In the genomic region with DNA sequence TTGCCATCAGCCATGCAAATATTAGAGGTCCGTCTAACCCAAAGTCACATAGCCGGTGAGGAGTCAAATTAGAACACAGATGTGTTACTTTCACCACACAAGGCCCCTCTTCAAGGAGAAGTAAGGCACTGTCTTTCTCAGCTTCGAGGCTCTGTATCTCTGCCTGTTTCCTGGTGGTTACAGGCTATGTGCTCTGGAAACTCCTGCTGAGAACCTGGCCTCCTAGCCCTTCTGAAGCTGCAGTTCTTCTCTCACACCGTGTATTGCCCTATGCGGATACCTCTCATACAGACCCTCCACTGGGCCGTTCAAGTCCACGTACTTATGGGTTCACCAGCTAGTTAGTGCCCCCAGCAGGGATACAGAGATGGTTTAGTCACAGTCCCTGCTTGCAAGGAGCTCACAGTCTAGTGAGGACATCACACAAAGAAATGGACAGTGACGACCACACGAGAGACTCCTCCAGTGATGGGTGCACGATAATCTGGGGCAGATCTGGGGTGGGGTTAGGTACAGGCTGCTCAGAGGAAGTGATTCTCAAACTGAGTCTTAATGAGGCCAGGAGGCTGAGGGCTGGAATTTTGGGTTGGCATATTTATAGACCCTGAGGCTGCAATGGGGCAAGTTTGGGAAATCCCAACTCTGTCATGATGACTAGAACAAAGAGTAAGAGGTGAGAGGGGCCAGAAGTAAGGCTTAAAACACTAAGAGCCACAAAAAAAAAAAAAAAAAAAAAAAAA, we compare ENCODE assay signal across 8 cellular contexts. TPM values are rescaled to one million over a fixed set of nuclear protein-coding genes. Genes with fewer than 3 reads are reported as not detected.
DNase-seq lines count a peak whose midpoint lies in the region; ATAC-seq, FAIRE-seq and TF ChIP-seq lines count a peak whose summit lies in the region.

No MANE protein-coding gene starts in this region.

- POLR2A ChIA-PET in activated CD8-positive, alpha-beta T cell treated with anti-CD3 and anti-CD28 coated beads for 36 hours (lab: Charles Lee), result interaction anchor here (0.9 to 1.1 kb wide), 2 partner anchors 22 to 28 kb away, joined by 3 to 4 read pairs; partner anchors contain the start of gene RPL11
- POLR2A ChIA-PET in activated CD8-positive, alpha-beta T cell treated with anti-CD3 and anti-CD28 coated beads, Interleukin-2, amount 10 ng/mL, durations not matched to agents 7 days and 5 days (lab: Charles Lee), result no interaction called here

- H3K9ac ChIP-seq in GM23248, result no peak overlapping the region

- WGBS in GM23248 (ENCODE audit: low coverage in 1 of 2, low lambda C conversion rate in 2 of 2, missing lambda C conversion rate in 2 of 2), 2 experiments, result 86 to 87% methylated on average over 10 of the region's 10 CpGs
- WGBS in psoas muscle, 3 donors, result 88 to 92% (median 89%) methylated on average over 10 of the region's 10 CpGs

- peak overlapping the region; percentile 66 for H3K27ac Mint-ChIP-seq in activated CD8-positive, alpha-beta T cell treated with anti-CD3 and anti-CD28 coated beads for 36 hours
- H3K27ac Mint-ChIP-seq in activated CD8-positive, alpha-beta T cell treated with anti-CD3 and anti-CD28 coated beads, Interleukin-2, amount 10 ng/mL, durations not matched to agents 7 days and 5 days, result no peak overlapping the region
- peak overlapping the region; percentile 78 for H3K27ac Mint-ChIP-seq in nephron progenitor cell

- no peaks in the 10 kb centered on the region for H3K9me3 ChIP-seq in GM23248 (ENCODE audit: low read depth)
- no peaks in the 10 kb centered on the region for H3K9me3 ChIP-seq in psoas muscle

- DNase-seq in activated CD8-positive, alpha-beta T cell treated with anti-CD3 and anti-CD28 coated beads for 36 hours, result peak; percentile 52
- no peak for DNase-seq in activated CD8-positive, alpha-beta T cell treated with anti-CD3 and anti-CD28 coated beads, Interleukin-2, amount 10 ng/mL, durations not matched to agents 7 days and 5 days
- DNase-seq in GM23248 (peak; percentile 43), MV-4-11 (lab: John Stamatoyannopoulos, UW) (peak; percentile 4), nephron progenitor cell (no peak), urothelium cell line (ENCODE audit: low spot score) (no peak), NCI-H748 treated with DMSO at 0.1 percent for 48 hours (lab: John Stamatoyannopoulos, UW) (no peak), psoas muscle (no peak)

- CTCF ChIA-PET in activated CD8-positive, alpha-beta T cell treated with anti-CD3 and anti-CD28 coated beads for 36 hours (lab: Charles Lee), result interaction anchor here (0.6 to 0.8 kb wide), 2 partner anchors 31 to 529 kb away, joined by 3 read pairs; no protein-coding TSS in a partner anchor
- CTCF ChIA-PET in activated CD8-positive, alpha-beta T cell treated with anti-CD3 and anti-CD28 coated beads, Interleukin-2, amount 10 ng/mL, durations not matched to agents 7 days and 5 days (lab: Charles Lee), result no interaction called here

- H3K36me3 Mint-ChIP-seq in activated CD8-positive, alpha-beta T cell treated with anti-CD3 and anti-CD28 coated beads for 36 hours (ENCODE audit: low read depth), result peaks cover 3% of the 10 kb centered on the region
- H3K36me3 Mint-ChIP-seq in activated CD8-positive, alpha-beta T cell treated with anti-CD3 and anti-CD28 coated beads, Interleukin-2, amount 10 ng/mL, durations not matched to agents 7 days and 5 days (ENCODE audit: low read depth), result peaks cover 7% of the 10 kb centered on the region
- peaks cover 15% of the 10 kb centered on the region for H3K36me3 Mint-ChIP-seq in nephron progenitor cell (ENCODE audit: low read depth)

- H4K20me1 ChIP-seq in GM23248 (ENCODE audit: insufficient read depth), result no peaks in the 10 kb centered on the region; the same call in 1 of the 2 replicates

- peaks cover 4% of the 10 kb centered on the region; the same call in 1 of the 2 replicates for H3F3A ChIP-seq in GM23248 (ENCODE audit: insufficient read depth)

- no peak overlapping the region for H3K4me2 ChIP-seq in GM23248 (ENCODE audit: unreplicated experiment)

- H2AFZ ChIP-seq in GM23248, result no peak overlapping the region

- H3K4me1 ChIP-seq in GM23248 (ENCODE audit: insufficient read depth) (no peaks in the 10 kb centered on the region), psoas muscle (peaks cover 18% of the 10 kb centered on the region)

- H3K79me2 ChIP-seq in GM23248 (ENCODE audit: insufficient read depth), result peaks cover 88% of the 10 kb centered on the region

- no peak for TF ChIP-seq CTCF in activated CD8-positive, alpha-beta T cell treated with anti-CD3 and anti-CD28 coated beads for 36 hours (IDR thresholded peaks at IDR 0.05)
- TF ChIP-seq CTCF in nephron progenitor cell (IDR thresholded peaks at IDR 0.05) (no peak), psoas muscle (IDR thresholded peaks at IDR 0.05) (no peak)

- no peaks in the 10 kb centered on the region for H3K9me2 ChIP-seq in GM23248 (ENCODE audit: insufficient read depth)

- intact Hi-C loops in activated CD8-positive, alpha-beta T cell treated with anti-CD3 and anti-CD28 coated beads for 36 hours (cut with micrococcal nuclease), result no loop called here
- intact Hi-C loops in psoas muscle (cut with DNase I), result no loop called here

- no peaks in the 10 kb centered on the region for H3K9me3 Mint-ChIP-seq in activated CD8-positive, alpha-beta T cell treated with anti-CD3 and anti-CD28 coated beads for 36 hours
- H3K9me3 Mint-ChIP-seq in activated CD8-positive, alpha-beta T cell treated with anti-CD3 and anti-CD28 coated beads, Interleukin-2, amount 10 ng/mL, durations not matched to agents 7 days and 5 days (ENCODE audit: insufficient read depth), result no peaks in the 10 kb centered on the region
- H3K9me3 Mint-ChIP-seq in nephron progenitor cell, result no peaks in the 10 kb centered on the region

- in situ Hi-C loops in GM23248 (cut with MboI), result no loop called here

- peak; percentile 75 for ATAC-seq in activated CD8-positive, alpha-beta T cell treated with anti-CD3 and anti-CD28 coated beads for 36 hours
- no peak for ATAC-seq in activated CD8-positive, alpha-beta T cell treated with anti-CD3 and anti-CD28 coated beads, Interleukin-2, amount 10 ng/mL, durations not matched to agents 7 days and 5 days
- no peak for ATAC-seq in psoas muscle

- H3K27ac ChIP-seq in GM23248 (no peak overlapping the region), psoas muscle (no peak overlapping the region)

- H3K36me3 ChIP-seq in GM23248 (ENCODE audit: low read depth) (no peaks in the 10 kb centered on the region), psoas muscle (ENCODE audit: insufficient read depth in 1 of 2, low read depth in 1 of 2) (no peaks in the 10 kb centered on the region)

- FAIRE-seq in urothelium cell line (lab: Jason Lieb, UNC), result no peak

- H3K4me3 Mint-ChIP-seq in activated CD8-positive, alpha-beta T cell treated with anti-CD3 and anti-CD28 coated beads for 36 hours, result peak overlapping the region; percentile 11
- no peak overlapping the region for H3K4me3 Mint-ChIP-seq in activated CD8-positive, alpha-beta T cell treated with anti-CD3 and anti-CD28 coated beads, Interleukin-2, amount 10 ng/mL, durations not matched to agents 7 days and 5 days
- H3K4me3 Mint-ChIP-seq in nephron progenitor cell, result no peak overlapping the region

- no peaks in the 10 kb centered on the region for H3K27me3 ChIP-seq in GM23248 (replicated peaks; ENCODE audit: insufficient read depth)
- H3K27me3 ChIP-seq in psoas muscle (ENCODE audit: insufficient read depth in 3 of 3, low read length in 2 of 3), result no peaks in the 10 kb centered on the region

- no peaks in the 10 kb centered on the region for H3K27me3 Mint-ChIP-seq in activated CD8-positive, alpha-beta T cell treated with anti-CD3 and anti-CD28 coated beads for 36 hours
- H3K27me3 Mint-ChIP-seq in activated CD8-positive, alpha-beta T cell treated with anti-CD3 and anti-CD28 coated beads, Interleukin-2, amount 10 ng/mL, durations not matched to agents 7 days and 5 days (ENCODE audit: low read depth), result no peaks in the 10 kb centered on the region
- H3K27me3 Mint-ChIP-seq in nephron progenitor cell (ENCODE audit: low read depth, poor library complexity), result no peaks in the 10 kb centered on the region

- H3K4me1 Mint-ChIP-seq in activated CD8-positive, alpha-beta T cell treated with anti-CD3 and anti-CD28 coated beads for 36 hours (ENCODE audit: low read depth), result peaks cover 26% of the 10 kb centered on the region
- H3K4me1 Mint-ChIP-seq in activated CD8-positive, alpha-beta T cell treated with anti-CD3 and anti-CD28 coated beads, Interleukin-2, amount 10 ng/mL, durations not matched to agents 7 days and 5 days (ENCODE audit: low read depth), result peaks cover 3% of the 10 kb centered on the region
- H3K4me1 Mint-ChIP-seq in nephron progenitor cell, result no peaks in the 10 kb centered on the region

- no peak overlapping the region for H3K4me3 ChIP-seq in GM23248
- H3K4me3 ChIP-seq in psoas muscle, result no peak overlapping the region

RNA-seq across cellular contexts. Expression of gene ELOA, which starts 22.8 kb away (rescaled TPM):
- total RNA-seq in activated CD8-positive, alpha-beta T cell treated with anti-CD3 and anti-CD28 coated beads for 36 hours, result 10 to 100 TPM; 29.7 to 29.9 TPM
- 10 to 100 TPM; 29.2 to 31.0 TPM for total RNA-seq in activated CD8-positive, alpha-beta T cell treated with anti-CD3 and anti-CD28 coated beads, Interleukin-2, amount 10 ng/mL, durations not matched to agents 7 days and 5 days
- 44.3 and 49.6 TPM in 2 replicates for total RNA-seq in GM23248 (2014; rRNA removed; shearing (Covaris generic))
- 46.4 and 50.1 TPM in 2 replicates for polyA plus RNA-seq in GM23248 (2016; fragmentation: Nextera tagmentation; extraction: Ambion mirVana)
- 10 to 100 TPM; 41.4 to 68.9 (median 52.3) TPM for total RNA-seq in psoas muscle
- 10 to 100 TPM; 19.8 to 53.1 (median 36.2) TPM for polyA plus RNA-seq in psoas muscle

RNA-seq across cellular contexts. Expression of gene RPL11, which starts 28.8 kb away (rescaled TPM):
- total RNA-seq in activated CD8-positive, alpha-beta T cell treated with anti-CD3 and anti-CD28 coated beads for 36 hours, result 1,000 to 10,000 TPM; 1,493 to 1,569 TPM
- 1,000 to 10,000 TPM; 1,096 to 1,128 TPM for total RNA-seq in activated CD8-positive, alpha-beta T cell treated with anti-CD3 and anti-CD28 coated beads, Interleukin-2, amount 10 ng/mL, durations not matched to agents 7 days and 5 days
- 422 and 555 TPM in 2 replicates for total RNA-seq in GM23248 (2014; rRNA removed; shearing (Covaris generic))
- polyA plus RNA-seq in GM23248 (2016; fragmentation: Nextera tagmentation; extraction: Ambion mirVana) (444 and 449 TPM in 2 replicates), psoas muscle (1,000 to 10,000 TPM in 2 of 3 donors, 100 to 1,000 TPM in 1; 842 to 1,926 (median 1,102) TPM)
- 100 to 1,000 TPM; 486 to 688 (median 592) TPM for total RNA-seq in psoas muscle

RNA-seq across cellular contexts. Expression of gene PITHD1, which starts 57.8 kb away (rescaled TPM):
- 10 to 100 TPM; 65.8 to 65.9 TPM for total RNA-seq in activated CD8-positive, alpha-beta T cell treated with anti-CD3 and anti-CD28 coated beads for 36 hours
- 10 to 100 TPM; 62.3 to 67.9 TPM for total RNA-seq in activated CD8-positive, alpha-beta T cell treated with anti-CD3 and anti-CD28 coated beads, Interleukin-2, amount 10 ng/mL, durations not matched to agents 7 days and 5 days
- total RNA-seq in GM23248 (2014; rRNA removed; shearing (Covaris generic)), result 51.0 and 63.0 TPM in 2 replicates
- 38.4 and 39.4 TPM in 2 replicates for polyA plus RNA-seq in GM23248 (2016; fragmentation: Nextera tagmentation; extraction: Ambion mirVana)
- total RNA-seq in psoas muscle, result 10 to 100 TPM; 53.4 to 72.1 (median 63.4) TPM
- 100 to 1,000 TPM in 2 of 3 donors, 10 to 100 TPM in 1; 45.2 to 162 (median 116) TPM for polyA plus RNA-seq in psoas muscle

Comparison
In these comparisons a context has a peak if more than half of its experiments do, and no peak if none do; other contexts are left out.
1. DNase-seq: peak in activated CD8-positive, alpha-beta T cell treated with anti-CD3 and anti-CD28 coated beads for 36 hours (single experiment), GM23248 (single experiment) and MV-4-11 (single experiment); none in activated CD8-positive, alpha-beta T cell treated with anti-CD3 and anti-CD28 coated beads, Interleukin-2, amount 10 ng/mL, durations not matched to agents 7 days and 5 days (single experiment), nephron progenitor cell (single experiment), urothelium cell line (single experiment), NCI-H748 treated with DMSO at 0.1 percent for 48 hours (single experiment) and psoas muscle (0 of 2).